8 cellular contexts compared by ENCODE assay signal in the genomic region with DNA sequence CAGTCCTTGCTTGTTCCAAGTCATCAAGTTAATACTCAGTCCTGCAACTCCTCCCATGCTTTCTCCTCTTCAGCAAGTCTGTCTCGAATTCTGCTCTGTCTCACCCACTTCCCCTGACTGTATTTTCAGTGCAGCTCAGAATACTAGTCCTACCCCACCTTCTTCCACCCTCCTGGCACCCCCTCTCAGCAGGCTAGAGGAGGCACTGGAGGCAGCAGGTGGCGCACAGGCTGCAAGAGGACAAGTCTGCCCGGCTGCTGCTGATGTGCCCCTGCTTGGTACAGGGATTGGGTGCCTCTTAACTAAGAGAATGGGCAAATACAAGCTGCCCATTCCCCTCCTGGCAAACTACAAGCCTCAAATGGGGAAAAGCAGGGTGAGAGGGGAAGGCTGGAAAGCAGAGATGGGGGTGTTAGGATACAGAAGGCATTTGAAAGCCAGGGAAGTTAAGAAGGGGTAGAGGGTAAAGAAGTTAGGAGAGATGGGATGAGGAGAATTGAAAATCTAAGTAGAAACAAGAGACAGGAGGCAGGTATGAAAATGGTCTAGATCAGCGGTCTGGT. TPM values are rescaled to one million over a fixed set of nuclear protein-coding genes. Genes with fewer than 3 reads are reported as not detected.
DNase-seq lines count a peak whose midpoint lies in the region; ATAC-seq and TF ChIP-seq lines count a peak whose summit lies in the region.

No MANE protein-coding gene starts in this region.

- H3K9me3 Mint-ChIP-seq in CD4-positive, alpha-beta memory T cell: no peaks in the 10 kb centered on the region
- H3K9me3 Mint-ChIP-seq in GM23338: no peaks in the 10 kb centered on the region; the same call in 2 of the 3 replicates
- H3K9me3 Mint-ChIP-seq in activated CD4-positive, alpha-beta T cell treated with anti-CD3 and anti-CD28 coated beads, Interleukin-2, amount 10 ng/mL, durations not matched to agents 7 days and 5 days: no peaks in the 10 kb centered on the region

- ATAC-seq in GM23338 (peak; percentile 6; the same call in 2 of the 3 replicates), psoas muscle (no peak), HG02571 (IDR thresholded peaks at IDR 0.05; ENCODE audit: unreplicated experiment) (no peak)

- H3F3A ChIP-seq in GM23338 (replicated peaks; ENCODE audit: low read depth): no peaks in the 10 kb centered on the region

- H3K4me3 ChIP-seq in CD4-positive, alpha-beta memory T cell (ENCODE audit: low read length in 2 of 2): no peak overlapping the region
- H3K4me3 ChIP-seq in GM23338 (peak overlapping the region; percentile 26; the same call in 1 of the 2 replicates), psoas muscle (peak overlapping the region; percentile 82)

- 61 to 73% (median 69%) methylated on average over 4 of the region's 4 CpGs for WGBS in psoas muscle, 3 donors

- intact Hi-C loops in CD4-positive, alpha-beta memory T cell (cut with micrococcal nuclease): no loop called here
- intact Hi-C loops in psoas muscle (cut with DNase I): no loop called here

- peaks cover 4% of the 10 kb centered on the region; the same call in 1 of the 2 replicates for H4K20me1 ChIP-seq in GM23338 (replicated peaks; ENCODE audit: insufficient read depth)

- peak overlapping the region in 5 of 7 donors; percentile 84 to 89 (median 88) for H3K27ac Mint-ChIP-seq in CD4-positive, alpha-beta memory T cell
- H3K27ac Mint-ChIP-seq in GM23338: no peak overlapping the region; the same call in 1 of the 2 replicates
- peak overlapping the region; percentile 85 for H3K27ac Mint-ChIP-seq in activated CD4-positive, alpha-beta T cell treated with anti-CD3 and anti-CD28 coated beads, Interleukin-2, amount 10 ng/mL, durations not matched to agents 7 days and 5 days

- CTCF ChIA-PET in CD4-positive, alpha-beta memory T cell (lab: Charles Lee; ENCODE audit: partially characterized antibody): interaction anchor here (0.7 to 14.6 kb wide), 11 partner anchors 9 to 123 kb away, joined by 3 to 249 read pairs (median 10); a partner anchor contains a TSS
- CTCF ChIA-PET in activated CD4-positive, alpha-beta T cell treated with anti-CD3 and anti-CD28 coated beads, Interleukin-2, amount 10 ng/mL, durations not matched to agents 7 days and 5 days (lab: Charles Lee): interaction anchor here (0.7 to 9.8 kb wide), 20 partner anchors 9 to 676 kb away, joined by 3 to 112 read pairs (median 4); a partner anchor contains a TSS

- H3K4me3 Mint-ChIP-seq in CD4-positive, alpha-beta memory T cell: peak overlapping the region in 5 of 8 donors; percentile 47 to 74 (median 67)
- H3K4me3 Mint-ChIP-seq in GM23338: peak overlapping the region; percentile 23; the same call in 2 of the 3 replicates
- peak overlapping the region; percentile 56 for H3K4me3 Mint-ChIP-seq in activated CD4-positive, alpha-beta T cell treated with anti-CD3 and anti-CD28 coated beads, Interleukin-2, amount 10 ng/mL, durations not matched to agents 7 days and 5 days

- TF ChIP-seq CTCF in GM23338 (conservative IDR thresholded peaks at IDR 0.05; ENCODE audit: low read depth in 2 of 2): peak in 1 of 2 experiments; percentile 29; a peak in 1 of 4 replicates
- TF ChIP-seq CTCF in psoas muscle (IDR thresholded peaks at IDR 0.05): no peak

- peaks cover 52% of the 10 kb centered on the region for H3K4me1 ChIP-seq in CD4-positive, alpha-beta memory T cell (ENCODE audit: insufficient read depth, low read length)
- H3K4me1 ChIP-seq in GM23338 (ENCODE audit: insufficient read depth): peaks cover 41% of the 10 kb centered on the region
- peaks cover 45% of the 10 kb centered on the region for H3K4me1 ChIP-seq in psoas muscle

- peaks cover 38 to 45% of the 10 kb centered on the region in 2 donors for H3K36me3 Mint-ChIP-seq in CD4-positive, alpha-beta memory T cell
- peaks cover 35% of the 10 kb centered on the region for H3K36me3 Mint-ChIP-seq in GM23338 (ENCODE audit: low read depth)
- peaks cover 51% of the 10 kb centered on the region for H3K36me3 Mint-ChIP-seq in activated CD4-positive, alpha-beta T cell treated with anti-CD3 and anti-CD28 coated beads, Interleukin-2, amount 10 ng/mL, durations not matched to agents 7 days and 5 days (ENCODE audit: low read depth)

- no peak overlapping the region for H2AFZ ChIP-seq in GM23338

- peaks cover 0 to 20% (median 13%) of the 10 kb centered on the region in 4 donors for H3K4me1 Mint-ChIP-seq in CD4-positive, alpha-beta memory T cell
- H3K4me1 Mint-ChIP-seq in GM23338: peaks cover 7% of the 10 kb centered on the region; the same call in 2 of the 3 replicates
- H3K4me1 Mint-ChIP-seq in activated CD4-positive, alpha-beta T cell treated with anti-CD3 and anti-CD28 coated beads, Interleukin-2, amount 10 ng/mL, durations not matched to agents 7 days and 5 days: no peaks in the 10 kb centered on the region

- H3K27ac ChIP-seq in CD4-positive, alpha-beta memory T cell (ENCODE audit: low read depth, low read length): peak overlapping the region; percentile 33
- H3K27ac ChIP-seq in GM23338 (ENCODE audit: low read depth) (peak overlapping the region; percentile 81), psoas muscle (peak overlapping the region; percentile 98)

- peak in 3 of 5 donors; percentile 15 to 53 (median 16) for DNase-seq in CD4-positive, alpha-beta memory T cell
- DNase-seq in GM23338 (ENCODE audit: low spot score): peak; percentile 29
- peak; percentile 55 for DNase-seq in activated CD4-positive, alpha-beta T cell treated with anti-CD3 and anti-CD28 coated beads, Interleukin-2, amount 10 ng/mL, durations not matched to agents 7 days and 5 days
- peak; percentile 60 for DNase-seq in fibroblast of peridontal ligament (ENCODE audit: extremely low read depth)
- DNase-seq in psoas muscle: no peak
- DNase-seq in iPS-NIHi11 (ENCODE audit: low spot score): no peak
- DNase-seq in cortex of kidney (lab: John Stamatoyannopoulos, UW): no peak

- no peaks in the 10 kb centered on the region for H3K9me2 ChIP-seq in GM23338 (ENCODE audit: insufficient read depth)

- POLR2A ChIA-PET in CD4-positive, alpha-beta memory T cell (lab: Charles Lee; ENCODE audit: partially characterized antibody): interaction anchor here (0.9 to 6.5 kb wide), 6 partner anchors 9 to 110 kb away, joined by 3 to 174 read pairs (median 5); a partner anchor contains a TSS
- POLR2A ChIA-PET in activated CD4-positive, alpha-beta T cell treated with anti-CD3 and anti-CD28 coated beads, Interleukin-2, amount 10 ng/mL, durations not matched to agents 7 days and 5 days (lab: Charles Lee): interaction anchor here (0.6 to 0.9 kb wide), 2 partner anchors 61 to 110 kb away, joined by 3 read pairs; no protein-coding TSS in a partner anchor

- H3K36me3 ChIP-seq in CD4-positive, alpha-beta memory T cell (ENCODE audit: insufficient read depth, low read length): peaks cover 54% of the 10 kb centered on the region
- H3K36me3 ChIP-seq in GM23338 (ENCODE audit: insufficient read depth) (peaks cover 10% of the 10 kb centered on the region), psoas muscle (ENCODE audit: insufficient read depth in 1 of 2, low read depth in 1 of 2) (peaks cover 23 to 46% of the 10 kb centered on the region in 2 donors)

- no peaks in the 10 kb centered on the region for H3K27me3 Mint-ChIP-seq in CD4-positive, alpha-beta memory T cell
- peaks cover 2% of the 10 kb centered on the region for H3K27me3 Mint-ChIP-seq in GM23338 (ENCODE audit: insufficient read depth, low read depth, poor library complexity)
- H3K27me3 Mint-ChIP-seq in activated CD4-positive, alpha-beta T cell treated with anti-CD3 and anti-CD28 coated beads, Interleukin-2, amount 10 ng/mL, durations not matched to agents 7 days and 5 days: no peaks in the 10 kb centered on the region

- H3K9me3 ChIP-seq in CD4-positive, alpha-beta memory T cell (ENCODE audit: control insufficient read depth in 1 of 2, low read length in 2 of 2): no peaks in the 10 kb centered on the region
- H3K9me3 ChIP-seq in psoas muscle: no peaks in the 10 kb centered on the region

- no peaks in the 10 kb centered on the region for H3K27me3 ChIP-seq in CD4-positive, alpha-beta memory T cell (ENCODE audit: insufficient read depth, low read length)
- H3K27me3 ChIP-seq in GM23338 (ENCODE audit: insufficient read depth) (no peaks in the 10 kb centered on the region), psoas muscle (ENCODE audit: insufficient read depth in 3 of 3, low read length in 2 of 3) (no peaks in the 10 kb centered on the region)

- peak overlapping the region; percentile 53 for H3K4me2 ChIP-seq in GM23338

- peaks cover 43% of the 10 kb centered on the region for H3K79me2 ChIP-seq in GM23338 (replicated peaks; ENCODE audit: insufficient read depth)

RNA-seq across cellular contexts. Expression of a gene that starts 5.0 kb away (rescaled TPM):
- total RNA-seq in CD4-positive, alpha-beta memory T cell: 100 to 1,000 TPM; 294 to 316 TPM
- polyA plus RNA-seq in CD4-positive, alpha-beta memory T cell: 100 to 1,000 TPM in 1 of 2 donors, 10 to 100 TPM in 1; 13.7 to 137 TPM
- total RNA-seq in GM23338 (2014; rRNA removed; shearing (Covaris generic)): 116 and 120 TPM in 2 replicates
- polyA plus RNA-seq in GM23338 (2016; fragmentation: Nextera tagmentation; extraction: Ambion mirVana): 21.5 and 26.0 TPM in 2 replicates
- total RNA-seq in activated CD4-positive, alpha-beta T cell treated with anti-CD3 and anti-CD28 coated beads, Interleukin-2, amount 10 ng/mL, durations not matched to agents 7 days and 5 days: 100 to 1,000 TPM; 362 to 422 TPM
- 100 to 1,000 TPM; 146 to 212 (median 152) TPM for total RNA-seq in psoas muscle
- polyA plus RNA-seq in psoas muscle: 100 to 1,000 TPM in 1 of 3 donors, 10 to 100 TPM in 2; 88.2 to 320 (median 96.5) TPM

RNA-seq across cellular contexts. Expression of a gene that starts 5.5 kb away (rescaled TPM):
- 10 to 100 TPM; 24.8 to 25.6 TPM for total RNA-seq in CD4-positive, alpha-beta memory T cell
- polyA plus RNA-seq in CD4-positive, alpha-beta memory T cell: 10 to 100 TPM; 45.0 to 59.7 TPM
- total RNA-seq in GM23338 (2014; rRNA removed; shearing (Covaris generic)): 24.9 and 32.4 TPM in 2 replicates
- polyA plus RNA-seq in GM23338 (2016; fragmentation: Nextera tagmentation; extraction: Ambion mirVana) (19.2 and 20.3 TPM in 2 replicates), psoas muscle (10 to 100 TPM; 20.9 to 55.1 (median 27.8) TPM)
- total RNA-seq in activated CD4-positive, alpha-beta T cell treated with anti-CD3 and anti-CD28 coated beads, Interleukin-2, amount 10 ng/mL, durations not matched to agents 7 days and 5 days: 10 to 100 TPM; 18.1 to 18.3 TPM
- total RNA-seq in psoas muscle: 10 to 100 TPM; 16.1 to 22.4 (median 20.5) TPM

RNA-seq across cellular contexts. Expression of a gene that starts 22.1 kb away (rescaled TPM):
- 10 to 100 TPM; 61.1 to 66.3 TPM for total RNA-seq in CD4-positive, alpha-beta memory T cell
- 10 to 100 TPM; 16.3 to 27.1 TPM for polyA plus RNA-seq in CD4-positive, alpha-beta memory T cell
- total RNA-seq in GM23338 (2014; rRNA removed; shearing (Covaris generic)): 80.1 and 80.2 TPM in 2 replicates
- polyA plus RNA-seq in GM23338 (2016; fragmentation: Nextera tagmentation; extraction: Ambion mirVana): 32.1 and 32.8 TPM in 2 replicates
- total RNA-seq in activated CD4-positive, alpha-beta T cell treated with anti-CD3 and anti-CD28 coated beads, Interleukin-2, amount 10 ng/mL, durations not matched to agents 7 days and 5 days: 10 to 100 TPM; 42.8 to 44.1 TPM
- total RNA-seq in psoas muscle: 10 to 100 TPM; 36.1 to 83.6 (median 50.1) TPM
- polyA plus RNA-seq in psoas muscle: 100 to 1,000 TPM in 1 of 3 donors, 10 to 100 TPM in 2; 47.0 to 107 (median 47.4) TPM

RNA-seq across cellular contexts. Expression of a gene that starts 22.1 kb away (rescaled TPM):
- 10 to 100 TPM; 31.8 to 33.8 TPM for total RNA-seq in CD4-positive, alpha-beta memory T cell
- 1 to 10 TPM; 6.1 to 9.9 TPM for polyA plus RNA-seq in CD4-positive, alpha-beta memory T cell
- total RNA-seq in GM23338 (2014; rRNA removed; shearing (Covaris generic)): 12.9 and 16.0 TPM in 2 replicates
- polyA plus RNA-seq in GM23338 (2016; fragmentation: Nextera tagmentation; extraction: Ambion mirVana) (2.7 and 2.8 TPM in 2 replicates), psoas muscle (10 to 100 TPM; 10.7 to 34.6 (median 24.0) TPM)
- total RNA-seq in activated CD4-positive, alpha-beta T cell treated with anti-CD3 and anti-CD28 coated beads, Interleukin-2, amount 10 ng/mL, durations not matched to agents 7 days and 5 days: 10 to 100 TPM; 24.7 to 28.4 TPM
- 10 to 100 TPM; 32.3 to 51.0 (median 37.4) TPM for total RNA-seq in psoas muscle

RNA-seq across cellular contexts. Expression of a gene that starts 27.1 kb away (rescaled TPM):
- not detected for total RNA-seq in CD4-positive, alpha-beta memory T cell
- 1 to 10 TPM in 1 of 2 donors, not detected in 1; 1.2 TPM for polyA plus RNA-seq in CD4-positive, alpha-beta memory T cell
- not detected in 2 replicates for total RNA-seq in GM23338 (2014; rRNA removed; shearing (Covaris generic))
- polyA plus RNA-seq in GM23338 (2016; fragmentation: Nextera tagmentation; extraction: Ambion mirVana): 0.57 and 0.81 TPM in 2 replicates
- total RNA-seq in activated CD4-positive, alpha-beta T cell treated with anti-CD3 and anti-CD28 coated beads, Interleukin-2, amount 10 ng/mL, durations not matched to agents 7 days and 5 days: not detected
- total RNA-seq in psoas muscle: not detected
- 1 to 10 TPM in 1 of 3 donors, under 1 TPM in 1, not detected in 1; 0.16 to 1.2 TPM for polyA plus RNA-seq in psoas muscle

Comparison
In these comparisons a context has a peak if more than half of its experiments do, and no peak if none do; other contexts are left out.
1. DNase-seq: peak in CD4-positive, alpha-beta memory T cell (3 of 5), GM23338 (single experiment), activated CD4-positive, alpha-beta T cell treated with anti-CD3 and anti-CD28 coated beads, Interleukin-2, amount 10 ng/mL, durations not matched to agents 7 days and 5 days (single experiment) and fibroblast of peridontal ligament (single experiment); none in psoas muscle (0 of 2), iPS-NIHi11 (single experiment) and cortex of kidney (single experiment).
2. H3K27ac ChIP-seq: peak in every context shown above with its lines; median percentile 98 in psoas muscle; 81 in GM23338; 33 in CD4-positive, alpha-beta memory T cell.
3. H3K4me3 ChIP-seq: peak in GM23338 (single experiment) and psoas muscle (single experiment); none in CD4-positive, alpha-beta memory T cell (0 of 2).
4. Peak in every context shown above with its lines, with median percentiles within 50 percentile points of each other: H3K4me3 Mint-ChIP-seq.